In genomic region chr14:76958975-76959710, GRCh38 we compare ENCODE assay signal across 8 cellular contexts.
A peak's percentile ranks its signal among the peaks of the same experiment; 100 is the strongest.
DNase-seq lines count a peak whose midpoint lies in the region; ATAC-seq and TF ChIP-seq lines count a peak whose summit lies in the region.

No MANE protein-coding gene starts in this region.

- peak overlapping the region; percentile 99 for H3K27ac ChIP-seq in A673 (ENCODE audit: low read depth, low read length, poor library complexity, severe bottlenecking)
- peak overlapping the region; percentile 95 for H3K27ac ChIP-seq in rectal smooth muscle tissue (ENCODE audit: low read depth, low read length)

- H3K27me3 Mint-ChIP-seq in IgD-negative memory B cell = no peaks in the 10 kb centered on the region

- ATAC-seq in GM18909 (IDR thresholded peaks at IDR 0.05; ENCODE audit: poor library complexity, unreplicated experiment) = peak; percentile 36

- H3K4me3 ChIP-seq in A673 (ENCODE audit: low read depth, low read length, poor library complexity, severe bottlenecking) = no peak overlapping the region
- no peak overlapping the region for H3K4me3 ChIP-seq in rectal smooth muscle tissue (ENCODE audit: low read length)

- H3K4me3 Mint-ChIP-seq in IgD-negative memory B cell = peak overlapping the region in 2 of 4 donors; percentile 42 to 43

- CTCF ChIA-PET in A673 (lab: Charles Lee) = no interaction called here

- H3K27ac Mint-ChIP-seq in IgD-negative memory B cell = peak overlapping the region in 2 of 3 donors; percentile 61 to 83

- H3K9ac ChIP-seq in rectal smooth muscle tissue (ENCODE audit: low read length) = no peak overlapping the region

- peaks cover 44 to 53% (median 51%) of the 10 kb centered on the region in 3 donors for H3K4me1 Mint-ChIP-seq in IgD-negative memory B cell

- no peaks in the 10 kb centered on the region for H3K9me3 Mint-ChIP-seq in IgD-negative memory B cell

- H3K36me3 ChIP-seq in A673 (ENCODE audit: insufficient read depth, low read length, poor library complexity, severe bottlenecking) = no peaks in the 10 kb centered on the region
- H3K36me3 ChIP-seq in rectal smooth muscle tissue (ENCODE audit: control insufficient read depth, insufficient read depth, low read length) = no peaks in the 10 kb centered on the region

- no TSS peak for BruUV-seq in A673 (replicated peaks; lab: Mats Ljungman, UMichigan)

- H3K4me1 ChIP-seq in A673 (ENCODE audit: insufficient read depth, low read length, poor library complexity, severe bottlenecking) = peaks cover 76% of the 10 kb centered on the region
- H3K4me1 ChIP-seq in rectal smooth muscle tissue (ENCODE audit: control insufficient read depth, insufficient read depth, low read length) = peaks cover 47% of the 10 kb centered on the region

- intact Hi-C loops in A673 (cut with micrococcal nuclease; ENCODE audit: unreplicated experiment) = no loop called here

- H3K9me3 ChIP-seq in A673 (ENCODE audit: low read depth, low read length, poor library complexity, severe bottlenecking) = no peaks in the 10 kb centered on the region

- TF ChIP-seq CTCF in A673 (conservative IDR thresholded peaks at IDR 0.05; ENCODE audit: low read depth, low read length) = no peak

- H3K36me3 Mint-ChIP-seq in IgD-negative memory B cell = no peaks in the 10 kb centered on the region

- DNase-seq in A673 (ENCODE audit: low spot score) (no peak), dermis blood vessel endothelial cell (peak; percentile 55), RPMI8226 (no peak), NCI-H1105 treated with DMSO at 0.1 percent for 48 hours (lab: John Stamatoyannopoulos, UW) (no peak)
- DNase-seq in stimulated activated CD4-positive, alpha-beta T cell treated with anti-CD3 and anti-CD28 coated beads, Interleukin-2, amount 100 ng/mL, for 48 hours = no peak

- POLR2A ChIA-PET in A673 (lab: Charles Lee; ENCODE audit: low non-redundant PET) = no interaction called here

- no peaks in the 10 kb centered on the region for H3K27me3 ChIP-seq in A673 (replicated peaks; ENCODE audit: insufficient read depth, low read depth, low read length, poor library complexity)
- no peaks in the 10 kb centered on the region for H3K27me3 ChIP-seq in rectal smooth muscle tissue (ENCODE audit: control insufficient read depth, insufficient read depth, low read length)
